12 cellular contexts compared by ENCODE assay signal in the genomic region with DNA sequence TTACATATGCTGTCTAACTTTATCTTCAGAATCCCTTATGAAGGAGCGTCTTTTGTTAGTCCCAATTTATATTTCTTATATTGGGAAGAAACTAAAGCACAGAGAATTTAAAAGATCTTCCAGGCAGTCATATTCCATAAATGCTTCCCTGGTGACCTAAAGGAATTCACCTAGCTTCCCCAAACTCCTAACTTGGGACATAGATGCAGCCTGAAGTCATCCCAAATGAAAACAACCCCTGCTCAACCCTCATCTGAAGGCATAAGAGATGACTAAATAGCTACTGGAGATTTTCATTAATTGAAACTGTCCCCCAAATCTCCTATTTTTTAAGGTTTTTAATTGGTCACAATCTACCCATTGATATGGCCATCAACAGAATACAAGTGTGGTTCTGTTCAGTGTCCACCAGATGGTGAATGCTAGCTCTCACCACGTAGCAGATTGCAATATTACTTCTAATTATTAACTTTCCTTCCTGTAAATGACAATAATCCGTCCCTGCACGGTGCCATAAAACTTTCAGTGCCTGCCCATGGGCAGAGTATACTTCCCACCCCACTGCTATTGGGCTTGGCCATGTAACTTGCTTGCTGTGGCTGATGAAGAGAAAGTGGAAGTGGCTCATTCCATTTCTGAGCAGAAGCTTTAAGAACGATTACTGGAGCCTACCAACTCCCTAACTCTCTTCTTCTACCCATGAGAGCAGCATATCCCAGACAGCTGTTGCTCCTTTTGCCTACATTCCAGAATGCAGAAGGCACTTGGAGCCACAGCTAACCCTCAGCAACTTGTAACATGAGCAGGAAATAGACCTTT. TPM values are rescaled to one million over a fixed set of nuclear protein-coding genes. Genes with fewer than 3 reads are reported as not detected.
DNase-seq lines count a peak whose midpoint lies in the region; ATAC-seq, FAIRE-seq and TF ChIP-seq lines count a peak whose summit lies in the region.
"Had no signal": no experiment of that assay in that cellular context is flagged by ENCODE, and none has a peak within 500 bp of the region (broad histone marks: within the 10 kb centered on the region; RNA-seq: fewer than 3 reads in every experiment).

No MANE protein-coding gene starts in this region.

- intact Hi-C loops in kidney (cut with DNase I) = no loop called here

- H3K4me3 ChIP-seq in AG04450 (ENCODE audit: low read depth, low read length) (no peak overlapping the region), SJCRH30 (peak overlapping the region; percentile 31), kidney (ENCODE audit: low read length in 2 of 2) (peak overlapping the region in 1 of 2 donors; percentile 30)

- CTCF ChIA-PET in AG04450 (lab: Charles Lee) = no interaction called here
- CTCF ChIA-PET in GM10248 (lab: Yijun Ruan, JAX) = interaction anchor here (0.9 kb wide), 1 partner anchor 197 kb away, joined by 3 read pairs; no protein-coding TSS in a partner anchor

- DNase-seq in AG04450 (ENCODE audit: low read depth, low spot score) (no peak), SJCRH30 (peak; percentile 71 to 85), kidney (no peak), putamen (ENCODE audit: low spot score) (no peak), NCI-H2081 (lab: John Stamatoyannopoulos, UW) (no peak), GM10248 (ENCODE audit: extremely low spot score) (no peak), midbrain (lab: John Stamatoyannopoulos, UW) (no peak)
- DNase-seq: activated naive CD8-positive, alpha-beta T cell treated with anti-CD3 and anti-CD28 coated beads, Interleukin-2, amount 10 ng/mL, durations not matched to agents 7 days and 5 days; CD4-positive, CD25-positive, alpha-beta regulatory T cell; NCI-H526 treated with DMSO at 0.1 percent for 48 hours; nephron progenitor cell had no signal

- H3K27me3 ChIP-seq in AG04450 (ENCODE audit: control insufficient read depth, insufficient read depth, low read length) (no peaks in the 10 kb centered on the region), SJCRH30 (no peaks in the 10 kb centered on the region)

- POLR2A ChIA-PET in AG04450 (lab: Yijun Ruan, JAX) = no interaction called here
- POLR2A ChIA-PET in GM10248 (lab: Yijun Ruan, JAX) = no interaction called here

- H3K27ac ChIP-seq in AG04450 (ENCODE audit: low read depth, low read length) (no peak overlapping the region), SJCRH30 (peak overlapping the region; percentile 83), kidney (ENCODE audit: low read depth in 2 of 2, low read length in 2 of 2) (peak overlapping the region in 1 of 2 donors; percentile 70)

- 0 out of 2 replicates have a peak, but pooled peaks have one; percentile 10 for TF ChIP-seq CTCF in AG04450 (IDR thresholded peaks at IDR 0.05; ENCODE audit: low read depth, low read length)
- TF ChIP-seq CTCF in kidney (IDR thresholded peaks at IDR 0.05; ENCODE audit: borderline replicate concordance, extremely low read depth, insufficient read depth) = peak; percentile 23
- no peak for TF ChIP-seq CTCF in GM10248 (IDR thresholded peaks at IDR 0.05; ENCODE audit: control extremely low read depth, extremely low read depth, low read depth, missing control alignments)

- peak; percentile 44 for ATAC-seq in GM21390 (IDR thresholded peaks at IDR 0.05; ENCODE audit: unreplicated experiment)

- H3K9me3 ChIP-seq in AG04450 (ENCODE audit: control insufficient read depth, insufficient read depth, low read length) (no peaks in the 10 kb centered on the region), SJCRH30 (replicated peaks) (no peaks in the 10 kb centered on the region), kidney (ENCODE audit: control insufficient read depth in 1 of 2, low read length in 2 of 2) (no peaks in the 10 kb centered on the region)

- no peaks in the 10 kb centered on the region for H3K36me3 ChIP-seq in SJCRH30
- H3K36me3 ChIP-seq in kidney (ENCODE audit: control insufficient read depth in 1 of 2, insufficient read depth in 2 of 2, low read length in 2 of 2) = no peaks in the 10 kb centered on the region

- peaks cover 22% of the 10 kb centered on the region for H3K4me1 ChIP-seq in SJCRH30
- H3K4me1 ChIP-seq in kidney (ENCODE audit: control insufficient read depth in 1 of 2, insufficient read depth in 1 of 2, low read depth in 1 of 2, low read length in 2 of 2) = no peaks in the 10 kb centered on the region

- no peak for FAIRE-seq in kidney (lab: Jason Lieb, UNC)

- H3K9ac ChIP-seq in kidney (ENCODE audit: low read length in 2 of 2) = no peak overlapping the region

RNA-seq across cellular contexts. Expression of gene PRUNE2, which starts 18.7 kb away (rescaled TPM):
- polyA plus RNA-seq in AG04450 (2011; rRNA removed) (1.1 TPM in 2 replicates), kidney (ENCODE audit: insufficient read depth, low read depth, low replicate concordance) (12.6 TPM)
- polyA minus RNA-seq in AG04450 (2011; rRNA and poly(A)+ RNA removed) = 1.4 TPM in 2 replicates
- 24.5 and 25.0 TPM in 2 replicates for total RNA-seq in SJCRH30 (2014; rRNA removed; shearing (Covaris generic))
- 65.1 TPM for total RNA-seq in kidney
- total RNA-seq: CD4-positive, CD25-positive, alpha-beta regulatory T cell had no signal

Comparison
In these comparisons a context has a peak if more than half of its experiments do, and no peak if none do; other contexts are left out.
1. DNase-seq: peak in SJCRH30 (2 of 2); none in AG04450 (single experiment), kidney (single experiment), putamen (single experiment), NCI-H2081 (0 of 2), GM10248 (single experiment) and midbrain (single experiment).